In genomic region chr17:77476920-77477805, GRCh38 we compare ENCODE assay signal across 8 cellular contexts.
DNase-seq lines count a peak whose midpoint lies in the region; ATAC-seq and TF ChIP-seq lines count a peak whose summit lies in the region.

No MANE protein-coding gene starts in this region.

- intact Hi-C loops in activated CD8-positive, alpha-beta T cell treated with anti-CD3 and anti-CD28 coated beads for 36 hours (cut with micrococcal nuclease) = no loop called here
- intact Hi-C loops in ovary (cut with DNase I) = loop anchor here in 2 of 4 donors (5.0 kb wide), 1 partner anchor 45 kb away; no protein-coding TSS in a partner anchor

- CTCF ChIA-PET in activated CD8-positive, alpha-beta T cell treated with anti-CD3 and anti-CD28 coated beads for 36 hours (lab: Charles Lee) = interaction anchor here (0.7 to 3.4 kb wide), 8 partner anchors 11 to 146 kb away, joined by 3 to 23 read pairs (median 4); no protein-coding TSS in a partner anchor

- H3K9me3 Mint-ChIP-seq in activated CD8-positive, alpha-beta T cell treated with anti-CD3 and anti-CD28 coated beads for 36 hours = no peaks in the 10 kb centered on the region

- DNase-seq in activated CD8-positive, alpha-beta T cell treated with anti-CD3 and anti-CD28 coated beads for 36 hours = peak; percentile 62
- DNase-seq in fibroblast of the conjunctiva (ENCODE audit: low read depth) = peak; percentile 93
- DNase-seq in ovary = peak; percentile 68 to 85 (median 72)
- no peak for DNase-seq in D341Med (ENCODE audit: low spot score)
- no peak for DNase-seq in NCI-H2227 (lab: John Stamatoyannopoulos, UW; ENCODE audit: unreplicated experiment)

- peak overlapping the region; percentile 28 for H3K4me3 Mint-ChIP-seq in activated CD8-positive, alpha-beta T cell treated with anti-CD3 and anti-CD28 coated beads for 36 hours

- POLR2A ChIA-PET in activated CD8-positive, alpha-beta T cell treated with anti-CD3 and anti-CD28 coated beads for 36 hours (lab: Charles Lee) = interaction anchor here (0.6 to 8.7 kb wide), 12 partner anchors 9 to 1232 kb away, joined by 3 to 87 read pairs (median 4); no protein-coding TSS in a partner anchor

- no peaks in the 10 kb centered on the region for H3K27me3 Mint-ChIP-seq in activated CD8-positive, alpha-beta T cell treated with anti-CD3 and anti-CD28 coated beads for 36 hours

- H3K4me1 ChIP-seq in HUES6 (ENCODE audit: control insufficient read depth, insufficient read depth, low read length) (peaks cover 82% of the 10 kb centered on the region), ovary (ENCODE audit: insufficient read depth) (peaks cover 70% of the 10 kb centered on the region)

- no peak for ATAC-seq in activated CD8-positive, alpha-beta T cell treated with anti-CD3 and anti-CD28 coated beads for 36 hours
- no peak for ATAC-seq in GM19395 (IDR thresholded peaks at IDR 0.05; ENCODE audit: unreplicated experiment)
- no peak for ATAC-seq in HG03378 (IDR thresholded peaks at IDR 0.05; ENCODE audit: unreplicated experiment)

- H3K9ac ChIP-seq in HUES6 (ENCODE audit: low read length) = no peak overlapping the region

- peak overlapping the region; percentile 15; the same call in 1 of the 2 replicates for H3K27ac ChIP-seq in HUES6 (ENCODE audit: low read depth, low read length)
- no peak overlapping the region for H3K27ac ChIP-seq in ovary

- H3K27me3 ChIP-seq in HUES6 (ENCODE audit: control insufficient read depth, insufficient read depth, low read length) (no peaks in the 10 kb centered on the region), ovary (no peaks in the 10 kb centered on the region)

- H3K4me1 Mint-ChIP-seq in activated CD8-positive, alpha-beta T cell treated with anti-CD3 and anti-CD28 coated beads for 36 hours (ENCODE audit: low read depth) = peaks cover 81% of the 10 kb centered on the region

- no peak overlapping the region for H3K4me3 ChIP-seq in HUES6 (ENCODE audit: low read depth, low read length)
- no peak overlapping the region for H3K4me3 ChIP-seq in ovary

- H3K36me3 Mint-ChIP-seq in activated CD8-positive, alpha-beta T cell treated with anti-CD3 and anti-CD28 coated beads for 36 hours (ENCODE audit: low read depth) = peaks cover 59% of the 10 kb centered on the region

- H3K9me3 ChIP-seq in HUES6 (ENCODE audit: control insufficient read depth, insufficient read depth, low read depth, low read length) (no peaks in the 10 kb centered on the region), ovary (no peaks in the 10 kb centered on the region)

- TF ChIP-seq EP300 in ovary (IDR thresholded peaks at IDR 0.05) = peak; percentile 14

- peaks cover 4% of the 10 kb centered on the region for H3K36me3 ChIP-seq in HUES6 (ENCODE audit: control insufficient read depth, insufficient read depth, low read length)
- no peaks in the 10 kb centered on the region for H3K36me3 ChIP-seq in ovary

- TF ChIP-seq POLR2A in ovary (IDR thresholded peaks at IDR 0.05) = no peak

- 24 to 29% (median 25%) methylated on average over 22 of the region's 22 CpGs for WGBS in ovary, 3 donors

- TF ChIP-seq CTCF in activated CD8-positive, alpha-beta T cell treated with anti-CD3 and anti-CD28 coated beads for 36 hours (IDR thresholded peaks at IDR 0.05) = no peak
- no peak for TF ChIP-seq CTCF in ovary (IDR thresholded peaks at IDR 0.05)

- peak overlapping the region; percentile 53 for H3K27ac Mint-ChIP-seq in activated CD8-positive, alpha-beta T cell treated with anti-CD3 and anti-CD28 coated beads for 36 hours

Comparison
In these comparisons a context has a peak if more than half of its experiments do, and no peak if none do; other contexts are left out.
1. DNase-seq: peak in activated CD8-positive, alpha-beta T cell treated with anti-CD3 and anti-CD28 coated beads for 36 hours (single experiment), fibroblast of the conjunctiva (single experiment) and ovary (5 of 5); none in D341Med (single experiment) and NCI-H2227 (single experiment).